Comparison of ENCODE assay signal across 1 cellular context in genomic region chr2:101679801-101680487, GRCh38.
TF ChIP-seq lines count a peak whose summit lies in the region.

No MANE protein-coding gene starts in this region.

TF ChIP-seq in H1, 55 proteins besides CTCF, POLR2A, EP300 and RAD21 (continued from another document):
- TF ChIP-seq, protein P1, sequence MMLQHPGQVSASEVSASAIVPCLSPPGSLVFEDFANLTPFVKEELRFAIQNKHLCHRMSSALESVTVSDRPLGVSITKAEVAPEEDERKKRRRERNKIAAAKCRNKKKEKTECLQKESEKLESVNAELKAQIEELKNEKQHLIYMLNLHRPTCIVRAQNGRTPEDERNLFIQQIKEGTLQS (IDR thresholded peaks at IDR 0.05; ENCODE audit: insufficient read depth, low read depth, low read length), result no peak
- TF ChIP-seq CEBPB (IDR thresholded peaks at IDR 0.05; ENCODE audit: low read depth, low read length) (no peak), POLR2AphosphoS5 (IDR thresholded peaks at IDR 0.05; ENCODE audit: low read depth, low read length) (no peak), ASH2L (IDR thresholded peaks at IDR 0.05; ENCODE audit: low read length) (no peak), JUN (IDR thresholded peaks at IDR 0.05; ENCODE audit: low read depth, low read length) (no peak), GABPA (IDR thresholded peaks at IDR 0.05; ENCODE audit: borderline replicate concordance, insufficient read depth, low read length) (no peak), SP2 (IDR thresholded peaks at IDR 0.05; ENCODE audit: low read length) (no peak), MAFK (IDR thresholded peaks at IDR 0.05; ENCODE audit: low read depth, low read length) (no peak), ZNF274 (IDR thresholded peaks at IDR 0.05; ENCODE audit: borderline replicate concordance, extremely low read depth, low read length) (no peak), TEAD4 (IDR thresholded peaks at IDR 0.05; ENCODE audit: low read depth, low read length) (no peak), SRF (IDR thresholded peaks at IDR 0.05; ENCODE audit: low read depth, low read length) (no peak), SP4 (IDR thresholded peaks at IDR 0.05; ENCODE audit: low read length) (no peak), HDAC2 (IDR thresholded peaks at IDR 0.05; ENCODE audit: borderline replicate concordance in 1 of 2, low read depth in 2 of 2, low read length in 2 of 2) (no peak), JUND (IDR thresholded peaks at IDR 0.05; ENCODE audit: low read length) (no peak), BACH1 (IDR thresholded peaks at IDR 0.05; ENCODE audit: low read length) (no peak), BCL11A (IDR thresholded peaks at IDR 0.05; ENCODE audit: low read depth in 2 of 2, low read length in 2 of 2) (no peak), POU5F1 (IDR thresholded peaks at IDR 0.05; ENCODE audit: low read depth, low read length) (no peak)
- TF ChIP-seq, protein P2, sequence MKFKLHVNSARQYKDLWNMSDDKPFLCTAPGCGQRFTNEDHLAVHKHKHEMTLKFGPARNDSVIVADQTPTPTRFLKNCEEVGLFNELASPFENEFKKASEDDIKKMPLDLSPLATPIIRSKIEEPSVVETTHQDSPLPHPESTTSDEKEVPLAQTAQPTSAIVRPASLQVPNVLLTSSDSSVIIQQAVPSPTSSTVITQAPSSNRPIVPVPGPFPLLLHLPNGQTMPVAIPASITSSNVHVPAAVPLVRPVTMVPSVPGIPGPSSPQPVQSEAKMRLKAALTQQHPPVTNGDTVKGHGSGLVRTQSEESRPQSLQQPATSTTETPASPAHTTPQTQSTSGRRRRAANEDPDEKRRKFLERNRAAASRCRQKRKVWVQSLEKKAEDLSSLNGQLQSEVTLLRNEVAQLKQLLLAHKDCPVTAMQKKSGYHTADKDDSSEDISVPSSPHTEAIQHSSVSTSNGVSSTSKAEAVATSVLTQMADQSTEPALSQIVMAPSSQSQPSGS (IDR thresholded peaks at IDR 0.05; ENCODE audit: low read length), result no peak
